ENCODE assay signal across 15 cellular contexts in genomic region chr3:50265988-50266387, GRCh38. TPM values are rescaled to one million over a fixed set of nuclear protein-coding genes. Genes with fewer than 3 reads are reported as not detected.
DNase-seq lines count a peak whose midpoint lies in the region; ATAC-seq and TF ChIP-seq lines count a peak whose summit lies in the region.
"Had no signal": no experiment of that assay in that cellular context is flagged by ENCODE, and none has a peak within 500 bp of the region (broad histone marks: within the 10 kb centered on the region; RNA-seq: fewer than 3 reads in every experiment).

No MANE protein-coding gene starts in this region.

- H3K4me1 ChIP-seq in IMR-90 (ENCODE audit: control insufficient read depth, insufficient read depth, low read length) (peaks cover 69% of the 10 kb centered on the region), duodenal mucosa (ENCODE audit: control insufficient read depth in 1 of 2, insufficient read depth in 2 of 2, low read length in 2 of 2) (peaks cover 55 to 63% of the 10 kb centered on the region in 2 donors), thyroid gland (peaks cover 66 to 76% of the 10 kb centered on the region in 2 donors)

- dilution Hi-C loops in IMR-90 (cut with HindIII; ENCODE audit: low sequenced_read_pairs, unreplicated experiment): no loop called here

- H3K4me1 Mint-ChIP-seq in nephron: peaks cover 71% of the 10 kb centered on the region

- peaks cover 48% of the 10 kb centered on the region for H3K9me1 ChIP-seq in IMR-90 (ENCODE audit: insufficient read depth, low read length)

- no peak overlapping the region for H3K4me2 ChIP-seq in IMR-90 (ENCODE audit: low read depth, low read length)

- H3K27me3 Mint-ChIP-seq in nephron (ENCODE audit: low read depth): no peaks in the 10 kb centered on the region

- peak overlapping the region; percentile 97 for H3K27ac ChIP-seq in IMR-90 (ENCODE audit: insufficient read depth, low read length)
- peak overlapping the region; percentile 82 for H3K27ac ChIP-seq in duodenal mucosa (ENCODE audit: low read depth, low read length)
- H3K27ac ChIP-seq in thyroid gland: peak overlapping the region; percentile 87 to 92 (median 91)

- POLR2A ChIA-PET in IMR-90 (lab: Charles Lee; ENCODE audit: unreplicated experiment): no interaction called here

- no peaks in the 10 kb centered on the region for H3K9me3 ChIP-seq in IMR-90 (ENCODE audit: control insufficient read depth, insufficient read depth, low read length)
- no peaks in the 10 kb centered on the region for H3K9me3 ChIP-seq in duodenal mucosa (ENCODE audit: control insufficient read depth in 1 of 2, low read length in 2 of 2)
- H3K9me3 ChIP-seq in thyroid gland: no peaks in the 10 kb centered on the region
- H3K9me3 ChIP-seq: SJSA1 had no signal

- peak overlapping the region; percentile 97; the same call in 1 of the 3 replicates for H2BK15ac ChIP-seq in IMR-90 (ENCODE audit: low read depth, low read length)

- peak overlapping the region; percentile 82 for H3K18ac ChIP-seq in IMR-90 (ENCODE audit: low read depth, low read length)

- peak overlapping the region; percentile 100 for H3K4ac ChIP-seq in IMR-90 (ENCODE audit: low read depth, low read length)

- peak overlapping the region; percentile 96 for H2BK20ac ChIP-seq in IMR-90 (ENCODE audit: low read depth, low read length)

- peak overlapping the region; percentile 44 for H2AFZ ChIP-seq in IMR-90 (replicated peaks; ENCODE audit: low read length, poor library complexity)

- H3K79me1 ChIP-seq in IMR-90 (ENCODE audit: low read depth in 1 of 2, low read length in 2 of 2): peaks cover 5 to 63% of the 10 kb centered on the region in 2 experiments; a peak in 3 of 4 replicates

- H3K36me3 ChIP-seq in IMR-90 (ENCODE audit: control insufficient read depth, insufficient read depth, low read length) (no peaks in the 10 kb centered on the region), duodenal mucosa (ENCODE audit: control insufficient read depth in 1 of 2, insufficient read depth in 2 of 2, low read length in 2 of 2) (no peaks in the 10 kb centered on the region), thyroid gland (no peaks in the 10 kb centered on the region)

- TF ChIP-seq CTCF in IMR-90 (conservative IDR thresholded peaks at IDR 0.05; ENCODE audit: low read depth, low read length): no peak
- no peak for TF ChIP-seq CTCF in nephron (IDR thresholded peaks at IDR 0.05; ENCODE audit: unreplicated experiment in 3 of 3)
- TF ChIP-seq CTCF in thyroid gland (IDR thresholded peaks at IDR 0.05): no peak

- H3K27ac Mint-ChIP-seq in nephron: peak overlapping the region; percentile 90 to 99 (median 97)
- H3K27ac Mint-ChIP-seq: naive B cell, WTC11 had no signal

- H3K4me3 ChIP-seq in IMR-90 (ENCODE audit: insufficient read depth, low read depth, low read length): no peak overlapping the region
- H3K4me3 ChIP-seq in duodenal mucosa (ENCODE audit: low read depth in 1 of 2, low read length in 2 of 2): no peak overlapping the region
- no peak overlapping the region for H3K4me3 ChIP-seq in thyroid gland (replicated peaks in 1 of 3)
- H3K4me3 ChIP-seq: SJSA1 had no signal

- 0 out of 2 replicates have a peak overlapping the region, but pooled peaks have one; percentile 52 for H3K23ac ChIP-seq in IMR-90 (ENCODE audit: low read depth, low read length)

- H3K27me3 ChIP-seq in IMR-90 (ENCODE audit: control insufficient read depth, insufficient read depth, low read length) (no peaks in the 10 kb centered on the region), duodenal mucosa (ENCODE audit: control insufficient read depth in 1 of 2, insufficient read depth in 2 of 2, low read length in 2 of 2) (no peaks in the 10 kb centered on the region), thyroid gland (no peaks in the 10 kb centered on the region)
- H3K27me3 ChIP-seq: SJSA1 had no signal

- H2AK5ac ChIP-seq in IMR-90 (ENCODE audit: low read depth, low read length): peak overlapping the region; percentile 100

- no peak for TF ChIP-seq RAD21 in IMR-90 (IDR thresholded peaks at IDR 0.05; ENCODE audit: low read length)

- intact Hi-C loops in IMR-90 (cut with micrococcal nuclease) (no loop called here), thyroid gland (cut with DNase I) (no loop called here)

- no TSS peak for BruUV-seq in IMR-90 (replicated peaks; lab: Mats Ljungman, UMichigan)

- H3K56ac ChIP-seq in IMR-90 (ENCODE audit: extremely low read depth, insufficient read depth, low read length): no peak overlapping the region

- H4K8ac ChIP-seq in IMR-90 (ENCODE audit: low read depth in 2 of 2, low read length in 2 of 2): peak overlapping the region; percentile 94 to 99; a peak in 3 of 4 replicates

- peak overlapping the region; percentile 97 for H2BK120ac ChIP-seq in IMR-90 (ENCODE audit: low read depth, low read length)

- CTCF ChIA-PET in IMR-90 (lab: Yijun Ruan, JAX): interaction anchor here (0.5 kb wide), 1 partner anchor 29 kb away, joined by 3 read pairs; no protein-coding TSS in a partner anchor

- peak overlapping the region; percentile 99 for H4K91ac ChIP-seq in IMR-90 (ENCODE audit: insufficient read depth, low read depth, low read length)

- no peaks in the 10 kb centered on the region for H3K9me3 Mint-ChIP-seq in nephron
- H3K9me3 Mint-ChIP-seq: naive B cell, WTC11 had no signal

- TF ChIP-seq POLR2A in IMR-90 (IDR thresholded peaks at IDR 0.05; ENCODE audit: low read depth, low read length): no peak
- TF ChIP-seq POLR2A in thyroid gland (IDR thresholded peaks at IDR 0.05): peak in 1 of 2 donors; percentile 32

- H2BK5ac ChIP-seq in IMR-90 (ENCODE audit: low read depth, low read length, poor library complexity, severe bottlenecking): peak overlapping the region; percentile 85

- DNase-seq in IMR-90 (no peak), thyroid gland (peak in 1 of 2 donors; percentile 32), NK-92 (lab: John Stamatoyannopoulos, UW; ENCODE audit: unreplicated experiment) (no peak), NCI-H146 (lab: John Stamatoyannopoulos, UW) (no peak)
- DNase-seq: activated T-cell treated with anti-CD3 and anti-CD28 coated beads for 4 hours; amniotic stem cell; MV-4-11; naive B cell; NCI-H446; stimulated activated CD4-positive, alpha-beta T cell treated with anti-CD3 and anti-CD28 coated beads, Interleukin-15, amount 100 ng/mL, for 24 hours had no signal

- no peaks in the 10 kb centered on the region for H3K36me3 Mint-ChIP-seq in nephron (ENCODE audit: low read depth)
- H3K36me3 Mint-ChIP-seq: naive B cell, WTC11 had no signal

- H3K4me3 Mint-ChIP-seq in nephron: peak overlapping the region; percentile 55 to 80 (median 76)
- H3K4me3 Mint-ChIP-seq: WTC11 had no signal

- peak overlapping the region; percentile 94 for H4K5ac ChIP-seq in IMR-90 (ENCODE audit: low read depth, low read length)

- peak overlapping the region; percentile 93; the same call in 1 of the 2 replicates for H3K14ac ChIP-seq in IMR-90 (replicated peaks; ENCODE audit: low read depth, low read length)

- no peaks in the 10 kb centered on the region for H4K20me1 ChIP-seq in IMR-90 (ENCODE audit: insufficient read depth, low read length)

- peak overlapping the region; percentile 97 for H2AK9ac ChIP-seq in IMR-90 (replicated peaks; ENCODE audit: low read depth, low read length, poor library complexity)

- WGBS in IMR-90 (ENCODE audit: extremely low coverage in 2 of 2, insufficient read length in 1 of 2), 2 experiments: 88% methylated on average over 6 of the region's 6 CpGs; no CpG with 5 or more reads in 1 of the 2 experiments
- WGBS in thyroid gland, 2 donors: 79 to 81% methylated on average over 5 to 6 of the region's 6 CpGs

- in situ Hi-C loops in IMR-90 (cut with MboI; ENCODE audit: low sequenced_read_pairs): no loop called here

- ATAC-seq in IMR-90 (ENCODE audit: low read depth) (no peak), GM21515 (IDR thresholded peaks at IDR 0.05; ENCODE audit: unreplicated experiment) (no peak)
- ATAC-seq: WTC11 had no signal

- H3K9ac ChIP-seq in IMR-90 (ENCODE audit: low read depth, low read length): peak overlapping the region; percentile 61; the same call in 1 of the 2 replicates
- H3K9ac ChIP-seq in duodenal mucosa (ENCODE audit: low read depth in 1 of 2, low read length in 2 of 2): peak overlapping the region; percentile 43 to 91

TF ChIP-seq in IMR-90, 13 proteins besides CTCF, POLR2A, EP300 and RAD21 (continues in another document):
- TF ChIP-seq CEBPB (IDR thresholded peaks at IDR 0.05; ENCODE audit: low read depth, low read length) (no peak), MAFK (IDR thresholded peaks at IDR 0.05; ENCODE audit: low read depth, low read length) (no peak)

RNA-seq across cellular contexts. Expression of gene SEMA3B, which starts 3.0 kb away (rescaled TPM):
- total RNA-seq in IMR-90 (2012; rRNA removed) (3.9 and 4.3 TPM in 2 replicates), thyroid gland (10 to 100 TPM; 21.0 to 31.0 (median 26.5) TPM)
- 29.3 and 34.3 TPM in 2 replicates for polyA plus RNA-seq in IMR-90 (2012; rRNA removed)
- polyA plus RNA-seq in IMR-90 (2012; cell fraction: cytosol; rRNA removed): 22.0 and 34.4 TPM in 2 replicates
- polyA plus RNA-seq in IMR-90 (2012; cell fraction: nucleus; rRNA removed; ENCODE audit: low replicate concordance): 153 and 393 TPM in 2 replicates

RNA-seq across cellular contexts. Expression of gene LSMEM2, which starts 12.9 kb away (rescaled TPM):
- under 0.01 TPM in 2 replicates for total RNA-seq in IMR-90 (2012; rRNA removed)
- not detected in 2 replicates for polyA plus RNA-seq in IMR-90 (2012; rRNA removed)
- polyA plus RNA-seq in IMR-90 (2012; cell fraction: cytosol; rRNA removed): not detected in 2 replicates
- 0.37 and 0.52 TPM in 2 replicates for polyA plus RNA-seq in IMR-90 (2012; cell fraction: nucleus; rRNA removed; ENCODE audit: low replicate concordance)
- not detected for total RNA-seq in thyroid gland
- total RNA-seq: SJSA1 had no signal

RNA-seq across cellular contexts. Expression of gene IFRD2, which starts 26.2 kb away (rescaled TPM):
- total RNA-seq in IMR-90 (2012; rRNA removed) (48.6 and 52.7 TPM in 2 replicates), thyroid gland (10 to 100 TPM; 63.9 to 96.5 (median 88.4) TPM)
- 79.1 and 85.2 TPM in 2 replicates for polyA plus RNA-seq in IMR-90 (2012; rRNA removed)
- 68.9 and 69.3 TPM in 2 replicates for polyA plus RNA-seq in IMR-90 (2012; cell fraction: cytosol; rRNA removed)
- 164 and 342 TPM in 2 replicates for polyA plus RNA-seq in IMR-90 (2012; cell fraction: nucleus; rRNA removed; ENCODE audit: low replicate concordance)

RNA-seq across cellular contexts. Expression of gene GNAI2, which starts 30.0 kb away (rescaled TPM):
- total RNA-seq in IMR-90 (2012; rRNA removed): 816 and 867 TPM in 2 replicates
- 1,079 and 1,150 TPM in 2 replicates for polyA plus RNA-seq in IMR-90 (2012; rRNA removed)
- 411 and 787 TPM in 2 replicates for polyA plus RNA-seq in IMR-90 (2012; cell fraction: cytosol; rRNA removed)
- 281 and 349 TPM in 2 replicates for polyA plus RNA-seq in IMR-90 (2012; cell fraction: nucleus; rRNA removed; ENCODE audit: low replicate concordance)
- total RNA-seq in thyroid gland: 100 to 1,000 TPM; 111 to 171 (median 142) TPM

RNA-seq across cellular contexts. Expression of gene HYAL3, which starts 33.2 kb away (rescaled TPM):
- total RNA-seq in IMR-90 (2012; rRNA removed) (2.2 and 2.7 TPM in 2 replicates), thyroid gland (1 to 10 TPM; 2.7 to 6.7 (median 3.8) TPM)
- 5.7 and 7.6 TPM in 2 replicates for polyA plus RNA-seq in IMR-90 (2012; rRNA removed)
- 7.4 and 11.3 TPM in 2 replicates for polyA plus RNA-seq in IMR-90 (2012; cell fraction: cytosol; rRNA removed)
- 4.6 and 10.7 TPM in 2 replicates for polyA plus RNA-seq in IMR-90 (2012; cell fraction: nucleus; rRNA removed; ENCODE audit: low replicate concordance)
